In the genomic region with DNA sequence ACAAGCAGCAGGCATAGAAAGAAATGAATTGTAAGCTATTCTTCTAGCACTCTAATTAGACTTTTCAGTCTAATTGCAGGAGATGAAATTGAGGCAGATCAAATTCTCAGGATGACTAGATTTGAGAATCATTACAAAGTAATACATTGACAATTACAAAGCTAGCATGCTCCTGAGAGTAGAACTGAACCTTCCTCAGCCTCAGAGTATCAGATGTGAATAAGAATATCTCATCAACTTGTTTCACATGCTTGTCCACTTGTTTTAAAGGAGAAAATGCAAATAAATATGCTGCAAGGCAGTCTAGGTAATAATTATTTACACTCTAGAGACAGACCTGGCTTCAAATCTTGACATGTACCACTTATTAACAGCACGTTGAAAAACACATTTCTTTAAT, we compare ENCODE assay signal across 25 cellular contexts.
"Had no signal": no experiment of that assay in that cellular context is flagged by ENCODE, and none has a peak within 500 bp of the region (broad histone marks: within the 10 kb centered on the region; RNA-seq: fewer than 3 reads in every experiment).

No MANE protein-coding gene starts in this region.

- DNase-seq: activated CD4-positive, alpha-beta memory T cell treated with anti-CD3 and anti-CD28 coated beads for 36 hours; activated CD4-positive, alpha-beta T cell treated with anti-CD3 and anti-CD28 coated beads for 48 hours; activated effector memory CD4-positive, alpha-beta T cell treated with Interleukin-2 at 50 U/mL for 16 hours; activated naive CD4-positive, alpha-beta T cell treated with anti-CD3 and anti-CD28 coated beads for 36 hours; activated naive CD8-positive, alpha-beta T cell treated with anti-CD3 and anti-CD28 coated beads, Interleukin-2, amount 10 ng/mL, durations not matched to agents 7 days and 5 days; activated T-cell treated with anti-CD3 and anti-CD28 coated beads, Interleukin-2, amount 50 U/mL, for 72 hours; cortex of kidney; endodermal cell; esophagus squamous epithelium; gastrocnemius medialis; head of caudate nucleus; hypothalamus; left ventricle myocardium superior; mammary epithelial cell; naive thymus-derived CD8-positive, alpha-beta T cell; posterior cingulate gyrus; right lobe of liver; stimulated activated CD4-positive, alpha-beta T cell treated with anti-CD3 and anti-CD28 coated beads, Interleukin-2, amount 100 ng/mL, for 24 hours; stimulated activated naive CD8-positive, alpha-beta T cell treated with anti-CD3 and anti-CD28 coated beads, Interleukin-15, amount 100 ng/mL, for 72 hours; transverse colon had no signal

- H3K4me1 ChIP-seq: esophagus squamous epithelium, gastrocnemius medialis, neural progenitor cell, right lobe of liver, transverse colon had no signal

- FAIRE-seq: urothelium cell line had no signal

- H3K36me3 ChIP-seq: cardiac muscle cell, esophagus squamous epithelium, gastrocnemius medialis, neural progenitor cell, right lobe of liver, transverse colon had no signal

- H3K27me3 ChIP-seq: cardiac muscle cell, esophagus squamous epithelium, gastrocnemius medialis, neural progenitor cell, right lobe of liver, transverse colon had no signal

- H3K4me2 ChIP-seq: neural progenitor cell had no signal

- ATAC-seq: activated T-cell treated with anti-CD3 and anti-CD28 coated beads, Interleukin-2, amount 50 U/mL, for 72 hours; gastrocnemius medialis; left ventricle myocardium superior; naive thymus-derived CD8-positive, alpha-beta T cell; right lobe of liver; stimulated activated effector memory CD8-positive, alpha-beta T cell treated with anti-CD3 and anti-CD28 coated beads, Interleukin-12 subunit alpha, Interleukin-12 subunit beta, amount 100 ng/mL, for 72 hours; stimulated activated naive CD8-positive, alpha-beta T cell treated with anti-CD3 and anti-CD28 coated beads, Interleukin-15, amount 100 ng/mL, for 72 hours had no signal

- H3K4me3 ChIP-seq: cardiac muscle cell, esophagus squamous epithelium, gastrocnemius medialis, neural progenitor cell, right lobe of liver, skin epidermis, transverse colon had no signal

- H3K9me3 ChIP-seq: esophagus squamous epithelium, gastrocnemius medialis, right lobe of liver, transverse colon had no signal

- H3K27ac ChIP-seq: cardiac muscle cell, esophagus squamous epithelium, gastrocnemius medialis, neural progenitor cell, right lobe of liver, skin epidermis, transverse colon had no signal
